Comparison of ENCODE assay signal across 8 cellular contexts in the genomic region with DNA sequence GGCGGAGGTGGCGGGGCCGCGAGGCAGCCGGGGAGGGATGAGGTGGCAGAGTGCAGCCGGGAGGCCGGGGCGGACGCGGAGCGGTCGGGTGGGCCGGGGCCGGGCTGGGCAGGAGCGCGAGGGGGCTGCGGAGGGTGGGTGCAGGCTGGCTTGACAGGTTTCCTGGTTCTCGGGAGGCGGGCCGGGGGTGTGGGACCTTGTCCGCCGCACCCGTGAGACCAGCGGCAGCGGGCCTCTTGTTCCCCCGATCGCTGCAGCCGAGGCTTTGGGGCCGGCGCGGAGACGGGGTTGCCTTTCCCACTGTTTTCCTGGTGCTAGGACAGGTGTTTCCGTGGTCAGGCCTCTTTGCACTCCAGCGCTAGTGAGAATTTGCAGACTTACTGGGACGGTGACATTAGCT. TPM values are rescaled to one million over a fixed set of nuclear protein-coding genes. Genes with fewer than 3 reads are reported as not detected.
DNase-seq lines count a peak whose midpoint lies in the region; ATAC-seq and TF ChIP-seq lines count a peak whose summit lies in the region.
"Not testable (repeated sequence)": the region's sequence is repeated elsewhere in the genome, so short reads cannot be mapped to it uniquely, and the experiment has no call there.

No MANE protein-coding gene starts in this region.

- H3K4me3 ChIP-seq in esophagus squamous epithelium: peak overlapping the region; percentile 59 to 85 (median 84)
- peak overlapping the region; percentile 51 for H3K4me3 ChIP-seq in mononuclear cell (ENCODE audit: low read length)

- H3K27me3 ChIP-seq in esophagus squamous epithelium; mononuclear cell (ENCODE audit: insufficient read depth, low read length): not testable (repeated sequence)

- TF ChIP-seq POLR2A in esophagus squamous epithelium (IDR thresholded peaks at IDR 0.05): not testable (repeated sequence)

- peak overlapping the region; percentile 93 to 97 (median 96) for H3K27ac ChIP-seq in esophagus squamous epithelium

- H3K36me3 ChIP-seq in esophagus squamous epithelium: not testable (repeated sequence)

- peak; percentile 4 for DNase-seq in COR-L47 (lab: John Stamatoyannopoulos, UW)
- DNase-seq in HT1080 (ENCODE audit: low read depth): peak; percentile 10
- DNase-seq in RKO (ENCODE audit: low spot score): peak; percentile 45
- DNase-seq in activated effector memory CD4-positive, alpha-beta T cell treated with anti-CD3 and anti-CD28 coated beads, Interleukin-2, amount 50 U/mL, for 16 hours: peak; percentile 74
- not testable (repeated sequence) for DNase-seq in esophagus squamous epithelium (lab: John Stamatoyannopoulos, UW)
- peak; percentile 2 for DNase-seq in stimulated activated CD8-positive, alpha-beta memory T cell treated with anti-CD3 and anti-CD28 coated beads, Interleukin-12 subunit alpha, Interleukin-12 subunit beta, amount 100 ng/mL, for 1 hour (ENCODE audit: low read depth)

- peaks cover 0 to 26% (median 11%) of the 10 kb centered on the region in 3 donors for H3K4me1 ChIP-seq in esophagus squamous epithelium
- H3K4me1 ChIP-seq in mononuclear cell (ENCODE audit: insufficient read depth, low read length): peaks cover 16% of the 10 kb centered on the region

- H3K9me3 ChIP-seq in esophagus squamous epithelium; mononuclear cell (ENCODE audit: low read depth, low read length): not testable (repeated sequence)

- intact Hi-C loops in esophagus squamous epithelium (cut with DNase I): not testable (repeated sequence)

- peak; percentile 23 for ATAC-seq in GM21528 (IDR thresholded peaks at IDR 0.05; ENCODE audit: low FRiP score, unreplicated experiment)

- WGBS in esophagus squamous epithelium, 2 donors: 0 to 1% methylated on average over 4 to 17 of the region's 35 CpGs

- not testable (repeated sequence) for TF ChIP-seq CTCF in esophagus squamous epithelium (IDR thresholded peaks at IDR 0.05)

RNA-seq across cellular contexts. Expression of gene ERV3-1, which starts 32.3 kb away (rescaled TPM):
- 1.5 and 1.7 TPM in 2 replicates for total RNA-seq in HT1080 (2014; rRNA removed; shearing (Covaris generic))
- polyA plus RNA-seq in HT1080 (2015; cell fraction: cytosol; rRNA removed): 0.83 and 0.87 TPM in 2 replicates
- polyA plus RNA-seq in HT1080 (2015; cell fraction: nucleus; rRNA removed): 2.4 and 2.8 TPM in 2 replicates
- 10 to 100 TPM; 15.4 to 30.9 (median 18.6) TPM for total RNA-seq in esophagus squamous epithelium
- total RNA-seq in mononuclear cell: 16.0 TPM

RNA-seq across cellular contexts. Expression of gene ZNF117, which starts 47.9 kb away (rescaled TPM):
- 0.03 and 0.08 TPM in 2 replicates for total RNA-seq in HT1080 (2014; rRNA removed; shearing (Covaris generic))
- polyA plus RNA-seq in HT1080 (2015; cell fraction: cytosol; rRNA removed): 0.06 and 0.09 TPM in 2 replicates
- 0.64 and 0.78 TPM in 2 replicates for polyA plus RNA-seq in HT1080 (2015; cell fraction: nucleus; rRNA removed)
- 10 to 100 TPM in 2 of 4 donors, 1 to 10 TPM in 2; 3.7 to 17.3 (median 10.9) TPM for total RNA-seq in esophagus squamous epithelium
- total RNA-seq in mononuclear cell: 3.8 TPM
